ENCODE assay signal across 9 cellular contexts in genomic region chr15:59294961-59295741, GRCh38.
DNase-seq lines count a peak whose midpoint lies in the region; ATAC-seq and TF ChIP-seq lines count a peak whose summit lies in the region.
"Had no signal": no experiment of that assay in that cellular context is flagged by ENCODE, and none has a peak within 500 bp of the region (broad histone marks: within the 10 kb centered on the region; RNA-seq: fewer than 3 reads in every experiment).

No MANE protein-coding gene starts in this region.

- no peaks in the 10 kb centered on the region for H3K9me3 ChIP-seq in HCT116 (ENCODE audit: control insufficient read depth in 1 of 2, insufficient read depth in 1 of 2, low read depth in 1 of 2, low read length in 2 of 2)
- H3K9me3 ChIP-seq in smooth muscle cell (replicated peaks; ENCODE audit: low read depth) = no peaks in the 10 kb centered on the region

- RAD21 ChIA-PET in HCT116 (lab: Charles Lee; ENCODE audit: low non-redundant PET in 1 of 2, low total read pairs in 2 of 2, uncharacterized antibody in 2 of 2, unreplicated experiment in 2 of 2) = no interaction called here

- intact Hi-C loops in HCT116 (cut with micrococcal nuclease) (no loop called here), left ventricle myocardium superior (cut with micrococcal nuclease) (no loop called here), posterior cingulate gyrus (cut with DNase I) (loop anchor here (10.0 kb wide), 1 partner anchor 120 kb away; no protein-coding TSS in a partner anchor)

- H3K36me3 ChIP-seq in HCT116 (ENCODE audit: control insufficient read depth in 1 of 2, insufficient read depth in 2 of 2, low read length in 2 of 2) (no peaks in the 10 kb centered on the region), smooth muscle cell (ENCODE audit: low read depth) (no peaks in the 10 kb centered on the region)

- H3K4me1 ChIP-seq in HCT116 (ENCODE audit: control insufficient read depth in 1 of 2, insufficient read depth in 2 of 2, low read length in 2 of 2) = peaks cover 63 to 97% of the 10 kb centered on the region in 2 experiments
- peaks cover 31% of the 10 kb centered on the region for H3K4me1 ChIP-seq in smooth muscle cell (ENCODE audit: low read depth)

- peak overlapping the region; percentile 81 for H3K4me2 ChIP-seq in HCT116 (ENCODE audit: low read length)
- peak overlapping the region; percentile 58 for H3K4me2 ChIP-seq in smooth muscle cell

- peak; percentile 78 for DNase-seq in HCT116 (ENCODE audit: low read depth, low spot score)
- no peak for DNase-seq in left ventricle myocardium superior
- no peak for DNase-seq in smooth muscle cell (lab: John Stamatoyannopoulos, UW; ENCODE audit: unreplicated experiment)
- no peak for DNase-seq in LoVo (ENCODE audit: low spot score)
- DNase-seq in NCI-H524 treated with DMSO at 0.1 percent for 48 hours (lab: John Stamatoyannopoulos, UW) = no peak
- no peak for DNase-seq in posterior cingulate gyrus
- no peak for DNase-seq in NCI-H1694 treated with DMSO at 0.1 percent for 48 hours (lab: John Stamatoyannopoulos, UW)
- DNase-seq: activated CD4-positive, alpha-beta memory T cell treated with anti-CD3 and anti-CD28 coated beads for 36 hours had no signal

- H3K9ac ChIP-seq in HCT116 (ENCODE audit: low read length) (peak overlapping the region; percentile 69), smooth muscle cell (ENCODE audit: low read depth) (peak overlapping the region; percentile 44)

- H3K79me2 ChIP-seq in HCT116 (ENCODE audit: insufficient read depth, low read length) (peaks cover 62% of the 10 kb centered on the region), smooth muscle cell (ENCODE audit: low read depth) (peaks cover 23% of the 10 kb centered on the region)

- no peak overlapping the region for H2AFZ ChIP-seq in HCT116 (ENCODE audit: low read depth, low read length, poor library complexity, severe bottlenecking)
- H2AFZ ChIP-seq in smooth muscle cell (ENCODE audit: low read depth) = no peak overlapping the region

- H3K4me3 ChIP-seq in HCT116 (replicated peaks in 1 of 2; ENCODE audit: low read depth in 1 of 2, low read length in 2 of 2) = peak overlapping the region; percentile 1 to 42; a peak in 3 of 4 replicates
- no peak overlapping the region for H3K4me3 ChIP-seq in smooth muscle cell

- H4K20me1 ChIP-seq in HCT116 (ENCODE audit: insufficient read depth) (no peaks in the 10 kb centered on the region), smooth muscle cell (ENCODE audit: low read depth) (peaks cover 19% of the 10 kb centered on the region)

- CTCF ChIA-PET in HCT116 (lab: Charles Lee) = interaction anchor here (0.8 to 1.2 kb wide), 2 partner anchors 48 to 234 kb away, joined by 4 read pairs; no protein-coding TSS in a partner anchor

- peak overlapping the region; percentile 75 for H3K27ac ChIP-seq in HCT116 (ENCODE audit: low read depth, low read length)
- H3K27ac ChIP-seq in adipose tissue (ENCODE audit: low read depth, low read length) = peak overlapping the region; percentile 30
- H3K27ac ChIP-seq in smooth muscle cell (ENCODE audit: low read depth) = peak overlapping the region; percentile 84

- TF ChIP-seq RAD21 in HCT116 (IDR thresholded peaks at IDR 0.05; ENCODE audit: low read depth) = no peak

- POLR2A ChIA-PET in HCT116 (lab: Charles Lee) = interaction anchor here (1.8 to 2.4 kb wide), 2 partner anchors 11 to 78 kb away, joined by 4 to 11 read pairs; partner anchors contain the start of gene MYO1E

- peaks cover 7% of the 10 kb centered on the region for H3F3A ChIP-seq in smooth muscle cell (ENCODE audit: low read depth)

- TF ChIP-seq POLR2A in HCT116 (IDR thresholded peaks at IDR 0.05; ENCODE audit: borderline replicate concordance, extremely low read depth, insufficient read depth, insufficient read length) = no peak

- no peaks in the 10 kb centered on the region for H3K27me3 ChIP-seq in HCT116 (ENCODE audit: insufficient read depth, low read length)
- H3K27me3 ChIP-seq in smooth muscle cell (ENCODE audit: low read depth) = no peaks in the 10 kb centered on the region

- no peaks in the 10 kb centered on the region for H3K9me2 ChIP-seq in HCT116 (ENCODE audit: insufficient read depth)

- WGBS in adipose tissue, 3 donors = 49 to 68% (median 56%) methylated on average over 14 of the region's 14 CpGs
- WGBS in smooth muscle cell (ENCODE audit: low lambda C conversion rate) = 64% methylated on average over 14 of the region's 14 CpGs

- no peak for TF ChIP-seq CTCF in HCT116 (IDR thresholded peaks at IDR 0.05 in 2 of 3, conservative IDR thresholded peaks at IDR 0.05 in 1 of 3; ENCODE audit: borderline replicate concordance in 1 of 3, insufficient read depth in 1 of 3, low read depth in 2 of 3, low read length in 2 of 3)
- TF ChIP-seq CTCF in smooth muscle cell (IDR thresholded peaks at IDR 0.05; ENCODE audit: borderline replicate concordance, insufficient read depth, poor library complexity, severe bottlenecking) = no peak

- peak; percentile 66 for ATAC-seq in HCT116
- peak; percentile 48 for ATAC-seq in left ventricle myocardium superior

- BruUV-seq in HCT116 (replicated peaks; lab: Mats Ljungman, UMichigan) = TSS peak; percentile 86

TF ChIP-seq in HCT116, 20 proteins besides CTCF, POLR2A, EP300 and RAD21:
- TF ChIP-seq ELF1 (IDR thresholded peaks at IDR 0.05; ENCODE audit: borderline replicate concordance, low read depth) (no peak), SRF (IDR thresholded peaks at IDR 0.05; ENCODE audit: low read depth) (peak; percentile 66; the same call in 1 of the 2 replicates), MAX (IDR thresholded peaks at IDR 0.05) (peak; percentile 78), CBX3 (IDR thresholded peaks at IDR 0.05; ENCODE audit: low read depth) (no peak), CEBPB (IDR thresholded peaks at IDR 0.05; ENCODE audit: low read depth) (peak; percentile 78), POLR2AphosphoS5 (IDR thresholded peaks at IDR 0.05; ENCODE audit: low read depth, low read length) (peak; percentile 32; the same call in 1 of the 2 replicates), SP1 (IDR thresholded peaks at IDR 0.05; ENCODE audit: low read depth) (peak; percentile 90), FOSL1 (IDR thresholded peaks at IDR 0.05; ENCODE audit: low read depth) (peak; percentile 88), REST (IDR thresholded peaks at IDR 0.05; ENCODE audit: low read depth) (no peak), JUND (IDR thresholded peaks at IDR 0.05) (peak; percentile 82), SIN3A (IDR thresholded peaks at IDR 0.05; ENCODE audit: low read depth) (peak; percentile 66)

Comparison
In these comparisons a context has a peak if more than half of its experiments do, and no peak if none do; other contexts are left out.
1. H3K27ac ChIP-seq: peak in every context shown above with its lines; median percentile 84 in smooth muscle cell; 75 in HCT116; 30 in adipose tissue.